8 cellular contexts compared by ENCODE assay signal in genomic region chr14:93207468-93208308, GRCh38. TPM values are rescaled to one million over a fixed set of nuclear protein-coding genes. Genes with fewer than 3 reads are reported as not detected.
DNase-seq lines count a peak whose midpoint lies in the region; ATAC-seq and TF ChIP-seq lines count a peak whose summit lies in the region.

No MANE protein-coding gene starts in this region.

- H3K36me3 Mint-ChIP-seq in chondrocyte (ENCODE audit: low read depth), result peaks cover 2% of the 10 kb centered on the region
- H3K36me3 Mint-ChIP-seq in stimulated activated memory B cell treated with anti-CD40 and anti-IgM and Interleukin-4, amounts not matched to agents 10 μg/mL and 1 μg/mL and 100 μg/mL, for 72 hours, result peaks cover 11% of the 10 kb centered on the region

- H3K27me3 ChIP-seq in HUES48 (ENCODE audit: control insufficient read depth, insufficient read depth, low read length), result no peaks in the 10 kb centered on the region

- peak overlapping the region; percentile 99 for H3K4me3 Mint-ChIP-seq in chondrocyte (ENCODE audit: unreplicated experiment)
- H3K4me3 Mint-ChIP-seq in stimulated activated memory B cell treated with anti-CD40 and anti-IgM and Interleukin-4, amounts not matched to agents 10 μg/mL and 1 μg/mL and 100 μg/mL, for 72 hours, result peak overlapping the region; percentile 92

- DNase-seq in NCI-H1105 treated with DMSO at 0.1 percent for 48 hours (lab: John Stamatoyannopoulos, UW), result peak; percentile 61
- no peak for DNase-seq in NCI-H1105 (lab: John Stamatoyannopoulos, UW)
- peak; percentile 21 for DNase-seq in SHP77 treated with DMSO at 0.1 percent for 48 hours (lab: John Stamatoyannopoulos, UW)
- no peak for DNase-seq in chondrocyte (ENCODE audit: low spot score)
- peak; percentile 61 for DNase-seq in kidney tubule cell (ENCODE audit: low spot score)

- H3K4me3 ChIP-seq in HUES48 (ENCODE audit: low read depth, low read length), result peak overlapping the region; percentile 84

- H3K27me3 Mint-ChIP-seq in chondrocyte (ENCODE audit: low read depth), result no peaks in the 10 kb centered on the region
- no peaks in the 10 kb centered on the region for H3K27me3 Mint-ChIP-seq in stimulated activated memory B cell treated with anti-CD40 and anti-IgM and Interleukin-4, amounts not matched to agents 10 μg/mL and 1 μg/mL and 100 μg/mL, for 72 hours

- no peaks in the 10 kb centered on the region for H3K9me3 Mint-ChIP-seq in chondrocyte (ENCODE audit: low read depth)
- no peaks in the 10 kb centered on the region for H3K9me3 Mint-ChIP-seq in stimulated activated memory B cell treated with anti-CD40 and anti-IgM and Interleukin-4, amounts not matched to agents 10 μg/mL and 1 μg/mL and 100 μg/mL, for 72 hours

- H3K4me1 Mint-ChIP-seq in chondrocyte (ENCODE audit: low read depth), result peaks cover 35% of the 10 kb centered on the region
- H3K4me1 Mint-ChIP-seq in stimulated activated memory B cell treated with anti-CD40 and anti-IgM and Interleukin-4, amounts not matched to agents 10 μg/mL and 1 μg/mL and 100 μg/mL, for 72 hours, result peaks cover 65% of the 10 kb centered on the region

- TF ChIP-seq CTCF in chondrocyte (IDR thresholded peaks at IDR 0.05), result peak; percentile 80

- H3K9me3 ChIP-seq in HUES48 (ENCODE audit: control insufficient read depth, insufficient read depth, low read length), result no peaks in the 10 kb centered on the region

- H3K27ac ChIP-seq in HUES48 (ENCODE audit: low read depth, low read length), result peak overlapping the region; percentile 79

- H3K27ac Mint-ChIP-seq in chondrocyte (ENCODE audit: unreplicated experiment), result peak overlapping the region; percentile 95
- peak overlapping the region; percentile 86 for H3K27ac Mint-ChIP-seq in stimulated activated memory B cell treated with anti-CD40 and anti-IgM and Interleukin-4, amounts not matched to agents 10 μg/mL and 1 μg/mL and 100 μg/mL, for 72 hours

- peaks cover 8% of the 10 kb centered on the region; the same call in 1 of the 2 replicates for H3K4me1 ChIP-seq in HUES48 (ENCODE audit: control insufficient read depth, insufficient read depth, low read length)

- H3K36me3 ChIP-seq in HUES48 (ENCODE audit: control insufficient read depth, insufficient read depth, low read length), result peaks cover 23% of the 10 kb centered on the region

- H3K9ac ChIP-seq in HUES48 (ENCODE audit: low read depth, low read length), result peak overlapping the region; percentile 49; the same call in 1 of the 2 replicates

- peak; percentile 38 for ATAC-seq in GM21529 (IDR thresholded peaks at IDR 0.05; ENCODE audit: unreplicated experiment)
- peak; percentile 77 for ATAC-seq in stimulated activated memory B cell treated with anti-CD40 and anti-IgM and Interleukin-4, amounts not matched to agents 10 μg/mL and 1 μg/mL and 100 μg/mL, for 72 hours

RNA-seq across cellular contexts. Expression of gene UBR7, which starts 0.6 kb away (rescaled TPM):
- total RNA-seq in chondrocyte, result 15.3 to 27.1 TPM (median 16.6 TPM) in 3 replicates

RNA-seq across cellular contexts. Expression of gene GON7, which starts 0.8 kb away (rescaled TPM):
- total RNA-seq in chondrocyte, result 5.3 to 11.7 TPM (median 5.7 TPM) in 3 replicates

RNA-seq across cellular contexts. Expression of gene LYSET, which starts 22.6 kb away (rescaled TPM):
- total RNA-seq in chondrocyte, result 13.1 to 15.2 TPM (median 14.9 TPM) in 3 replicates

RNA-seq across cellular contexts. Expression of gene MOAP1, which starts 23.0 kb away (rescaled TPM):
- 14.5 to 18.1 TPM (median 16.7 TPM) in 3 replicates for total RNA-seq in chondrocyte

Comparison
In these comparisons a context has a peak if more than half of its experiments do, and no peak if none do; other contexts are left out.
1. DNase-seq: peak in NCI-H1105 treated with DMSO at 0.1 percent for 48 hours (single experiment), SHP77 treated with DMSO at 0.1 percent for 48 hours (single experiment) and kidney tubule cell (single experiment); none in NCI-H1105 (single experiment) and chondrocyte (single experiment).